Comparison of ENCODE assay signal across 8 cellular contexts in the genomic region with DNA sequence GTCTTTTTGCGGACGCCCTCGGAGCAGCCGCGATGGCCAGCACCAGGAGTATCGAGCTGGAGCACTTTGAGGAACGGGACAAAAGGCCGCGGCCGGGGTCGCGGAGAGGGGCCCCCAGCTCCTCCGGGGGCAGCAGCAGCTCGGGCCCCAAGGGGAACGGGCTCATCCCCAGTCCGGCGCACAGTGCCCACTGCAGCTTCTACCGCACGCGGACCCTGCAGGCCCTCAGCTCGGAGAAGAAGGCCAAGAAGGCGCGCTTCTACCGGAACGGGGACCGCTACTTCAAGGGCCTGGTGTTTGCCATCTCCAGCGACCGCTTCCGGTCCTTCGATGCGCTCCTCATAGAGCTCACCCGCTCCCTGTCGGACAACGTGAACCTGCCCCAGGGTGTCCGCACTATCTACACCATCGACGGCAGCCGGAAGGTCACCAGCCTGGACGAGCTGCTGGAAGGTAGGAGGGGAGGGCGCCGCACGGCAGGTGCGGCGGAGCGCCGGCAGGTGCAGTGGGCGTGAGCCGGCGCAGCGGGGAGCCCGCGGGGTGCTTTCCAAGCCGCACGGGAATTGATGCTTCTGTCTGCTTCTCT. TPM values are rescaled to one million over a fixed set of nuclear protein-coding genes. Genes with fewer than 3 reads are reported as not detected.
DNase-seq lines count a peak whose midpoint lies in the region; ATAC-seq and TF ChIP-seq lines count a peak whose summit lies in the region.

No MANE protein-coding gene starts in this region.

- peaks cover 9% of the 10 kb centered on the region for H4K20me1 ChIP-seq in neural cell (ENCODE audit: insufficient read depth)

- peak overlapping the region; percentile 71 for H3K4me2 ChIP-seq in neural cell (ENCODE audit: low read length)

- TF ChIP-seq RAD21 in neural cell (conservative IDR thresholded peaks at IDR 0.05) = peak; percentile 45

- TF ChIP-seq EP300 in neural cell (conservative IDR thresholded peaks at IDR 0.05; ENCODE audit: poor library complexity, severe bottlenecking) = no peak

- peak; percentile 38 for ATAC-seq in GM19043 (IDR thresholded peaks at IDR 0.05; ENCODE audit: low read depth, unreplicated experiment)
- no peak for ATAC-seq in GM18861 (IDR thresholded peaks at IDR 0.05; ENCODE audit: unreplicated experiment)

- peak overlapping the region; percentile 94 for H3K9ac ChIP-seq in neural cell (ENCODE audit: low read length)

- peak overlapping the region; percentile 68 for H2AFZ ChIP-seq in neural cell (ENCODE audit: low read depth, low read length)

- DNase-seq in CD14-positive monocyte (ENCODE audit: low spot score) (no peak), LHCN-M2 (ENCODE audit: low read depth) (peak; percentile 42), fibroblast of villous mesenchyme (ENCODE audit: low read depth) (peak; percentile 53), NOMO-1 treated with DMSO at 0.1 percent for 48 hours (lab: John Stamatoyannopoulos, UW; ENCODE audit: unreplicated experiment) (no peak)
- peak in 2 of 3 experiments; percentile 4 to 9 for DNase-seq in activated CD8-positive, alpha-beta memory T cell treated with anti-CD3 and anti-CD28 coated beads for 48 hours (ENCODE audit: low read depth in 2 of 3, low spot score in 2 of 3)

- peaks cover 11% of the 10 kb centered on the region for H3F3A ChIP-seq in neural cell (ENCODE audit: insufficient read depth, low read length, poor library complexity, severe bottlenecking)

- no peak overlapping the region for H3K27ac Mint-ChIP-seq in CD14-positive monocyte

- peak overlapping the region; percentile 95 for H3K27ac ChIP-seq in neural cell (ENCODE audit: low read length)

- H3K36me3 ChIP-seq in neural cell (ENCODE audit: insufficient read depth, low read length) = no peaks in the 10 kb centered on the region

- peak overlapping the region; percentile 81 for H3K4me3 ChIP-seq in fibroblast of villous mesenchyme (ENCODE audit: low read depth, low read length)
- H3K4me3 ChIP-seq in neural cell (ENCODE audit: low read length) = peak overlapping the region; percentile 91

- peaks cover 14% of the 10 kb centered on the region for H3K4me1 Mint-ChIP-seq in CD14-positive monocyte

- peaks cover 63% of the 10 kb centered on the region for H3K79me2 ChIP-seq in neural cell (replicated peaks; ENCODE audit: insufficient read depth, low read length)

- TF ChIP-seq CTCF in CD14-positive monocyte (IDR thresholded peaks at IDR 0.05) (no peak), fibroblast of villous mesenchyme (IDR thresholded peaks at IDR 0.05; ENCODE audit: insufficient read depth, low read depth, low read length) (no peak), neural cell (IDR thresholded peaks at IDR 0.05; ENCODE audit: poor library complexity, severe bottlenecking) (peak; percentile 49)

- H3K36me3 Mint-ChIP-seq in CD14-positive monocyte = peaks cover 0 to 3% of the 10 kb centered on the region in 2 donors

- H3K9me2 ChIP-seq in neural cell (ENCODE audit: insufficient read depth, low read length) = no peaks in the 10 kb centered on the region

- peaks cover 0 to 4% (median 0%) of the 10 kb centered on the region in 7 donors for H3K9me3 Mint-ChIP-seq in CD14-positive monocyte

- H3K27me3 ChIP-seq in neural cell (ENCODE audit: insufficient read depth, low read depth, low read length) = no peaks in the 10 kb centered on the region

- no peaks in the 10 kb centered on the region for H3K9me3 ChIP-seq in neural cell (ENCODE audit: low read length)

- intact Hi-C loops in CD14-positive monocyte (cut with micrococcal nuclease) = no loop called here

- peaks cover 21 to 42% (median 21%) of the 10 kb centered on the region in 3 donors for H3K27me3 Mint-ChIP-seq in CD14-positive monocyte (ENCODE audit: low read depth in 3 of 3)

- peak overlapping the region; percentile 73 to 88 for H3K4me3 Mint-ChIP-seq in CD14-positive monocyte

TF ChIP-seq in neural cell, 6 proteins besides CTCF, POLR2A, EP300 and RAD21:
- TF ChIP-seq SMC3 (conservative IDR thresholded peaks at IDR 0.05; ENCODE audit: poor library complexity) (peak; percentile 56), TAF1 (IDR thresholded peaks at IDR 0.05; ENCODE audit: low read depth) (no peak), POLR2AphosphoS5 (IDR thresholded peaks at IDR 0.05) (peak; percentile 47), MXI1 (conservative IDR thresholded peaks at IDR 0.05; ENCODE audit: poor library complexity, severe bottlenecking) (peak; percentile 22), EZH2 (IDR thresholded peaks at IDR 0.05; ENCODE audit: borderline replicate concordance, insufficient read depth, low read length, poor library complexity, severe bottlenecking) (no peak)
- TF ChIP-seq, protein P1, sequence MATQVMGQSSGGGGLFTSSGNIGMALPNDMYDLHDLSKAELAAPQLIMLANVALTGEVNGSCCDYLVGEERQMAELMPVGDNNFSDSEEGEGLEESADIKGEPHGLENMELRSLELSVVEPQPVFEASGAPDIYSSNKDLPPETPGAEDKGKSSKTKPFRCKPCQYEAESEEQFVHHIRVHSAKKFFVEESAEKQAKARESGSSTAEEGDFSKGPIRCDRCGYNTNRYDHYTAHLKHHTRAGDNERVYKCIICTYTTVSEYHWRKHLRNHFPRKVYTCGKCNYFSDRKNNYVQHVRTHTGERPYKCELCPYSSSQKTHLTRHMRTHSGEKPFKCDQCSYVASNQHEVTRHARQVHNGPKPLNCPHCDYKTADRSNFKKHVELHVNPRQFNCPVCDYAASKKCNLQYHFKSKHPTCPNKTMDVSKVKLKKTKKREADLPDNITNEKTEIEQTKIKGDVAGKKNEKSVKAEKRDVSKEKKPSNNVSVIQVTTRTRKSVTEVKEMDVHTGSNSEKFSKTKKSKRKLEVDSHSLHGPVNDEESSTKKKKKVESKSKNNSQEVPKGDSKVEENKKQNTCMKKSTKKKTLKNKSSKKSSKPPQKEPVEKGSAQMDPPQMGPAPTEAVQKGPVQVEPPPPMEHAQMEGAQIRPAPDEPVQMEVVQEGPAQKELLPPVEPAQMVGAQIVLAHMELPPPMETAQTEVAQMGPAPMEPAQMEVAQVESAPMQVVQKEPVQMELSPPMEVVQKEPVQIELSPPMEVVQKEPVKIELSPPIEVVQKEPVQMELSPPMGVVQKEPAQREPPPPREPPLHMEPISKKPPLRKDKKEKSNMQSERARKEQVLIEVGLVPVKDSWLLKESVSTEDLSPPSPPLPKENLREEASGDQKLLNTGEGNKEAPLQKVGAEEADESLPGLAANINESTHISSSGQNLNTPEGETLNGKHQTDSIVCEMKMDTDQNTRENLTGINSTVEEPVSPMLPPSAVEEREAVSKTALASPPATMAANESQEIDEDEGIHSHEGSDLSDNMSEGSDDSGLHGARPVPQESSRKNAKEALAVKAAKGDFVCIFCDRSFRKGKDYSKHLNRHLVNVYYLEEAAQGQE (IDR thresholded peaks at IDR 0.05; ENCODE audit: borderline replicate concordance) = no peak

RNA-seq across cellular contexts. Expression of a gene that starts 0.8 kb away (rescaled TPM):
- polyA plus RNA-seq in CD14-positive monocyte (not detected), neural cell (134 and 154 TPM in 2 replicates)
- total RNA-seq in LHCN-M2 (2014; rRNA removed) (2.8 and 2.9 TPM in 2 replicates), fibroblast of villous mesenchyme (13.0 and 24.2 TPM in 2 replicates)
- polyA plus RNA-seq in LHCN-M2 (2012) = 12.3 TPM
- 225 and 228 TPM in 2 replicates for polyA minus RNA-seq in neural cell

Comparison
In these comparisons a context has a peak if more than half of its experiments do, and no peak if none do; other contexts are left out.
1. DNase-seq: peak in LHCN-M2 (single experiment), activated CD8-positive, alpha-beta memory T cell treated with anti-CD3 and anti-CD28 coated beads for 48 hours (2 of 3) and fibroblast of villous mesenchyme (single experiment); none in CD14-positive monocyte (single experiment) and NOMO-1 treated with DMSO at 0.1 percent for 48 hours (single experiment).